2 cellular contexts compared by ENCODE assay signal in the genomic region with DNA sequence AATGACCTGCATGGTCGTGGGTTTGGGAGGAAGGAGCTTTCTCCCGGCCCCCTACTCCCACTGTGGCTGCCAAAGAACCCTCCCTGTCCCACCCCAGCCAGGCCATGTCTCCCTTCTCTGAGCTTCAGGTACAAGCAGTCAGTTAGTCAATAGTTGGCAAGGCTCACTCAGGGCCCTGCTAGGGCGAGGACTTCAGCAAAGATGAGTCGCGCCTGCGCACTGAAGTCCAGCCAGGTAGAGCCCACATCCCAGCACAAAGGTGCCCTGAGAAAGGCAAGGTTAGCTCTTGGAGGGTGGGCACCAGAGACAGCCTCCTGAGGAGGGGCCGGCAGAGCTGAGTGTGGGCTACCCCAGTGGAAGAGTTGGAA.
TF ChIP-seq lines count a peak whose summit lies in the region.

No MANE protein-coding gene starts in this region.

TF ChIP-seq in IMR-90, 13 proteins besides CTCF, POLR2A, EP300 and RAD21:
- TF ChIP-seq NFE2L2 (IDR thresholded peaks at IDR 0.05; ENCODE audit: low read depth, low read length) (no peak), MXI1 (IDR thresholded peaks at IDR 0.05; ENCODE audit: borderline replicate concordance, low read depth, low read length) (no peak), MAFK (IDR thresholded peaks at IDR 0.05; ENCODE audit: low read depth, low read length) (no peak), MAZ (IDR thresholded peaks at IDR 0.05; ENCODE audit: borderline replicate concordance, low read depth, low read length) (no peak), SMC3 (IDR thresholded peaks at IDR 0.05; ENCODE audit: low read depth, low read length) (no peak), RFX5 (IDR thresholded peaks at IDR 0.05; ENCODE audit: low read depth, low read length) (no peak), CHD1 (IDR thresholded peaks at IDR 0.05; ENCODE audit: low read depth, low read length) (no peak), BHLHE40 (IDR thresholded peaks at IDR 0.05; ENCODE audit: low read depth, low read length) (no peak), FOS (IDR thresholded peaks at IDR 0.05; ENCODE audit: low read depth, low read length) (no peak), CEBPB (IDR thresholded peaks at IDR 0.05; ENCODE audit: low read depth, low read length) (no peak), RCOR1 (IDR thresholded peaks at IDR 0.05; ENCODE audit: insufficient replicate concordance, low read length) (no peak), USF2 (IDR thresholded peaks at IDR 0.05; ENCODE audit: low read depth, low read length) (no peak)
- TF ChIP-seq, protein P1, sequence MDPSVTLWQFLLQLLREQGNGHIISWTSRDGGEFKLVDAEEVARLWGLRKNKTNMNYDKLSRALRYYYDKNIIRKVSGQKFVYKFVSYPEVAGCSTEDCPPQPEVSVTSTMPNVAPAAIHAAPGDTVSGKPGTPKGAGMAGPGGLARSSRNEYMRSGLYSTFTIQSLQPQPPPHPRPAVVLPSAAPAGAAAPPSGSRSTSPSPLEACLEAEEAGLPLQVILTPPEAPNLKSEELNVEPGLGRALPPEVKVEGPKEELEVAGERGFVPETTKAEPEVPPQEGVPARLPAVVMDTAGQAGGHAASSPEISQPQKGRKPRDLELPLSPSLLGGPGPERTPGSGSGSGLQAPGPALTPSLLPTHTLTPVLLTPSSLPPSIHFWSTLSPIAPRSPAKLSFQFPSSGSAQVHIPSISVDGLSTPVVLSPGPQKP (IDR thresholded peaks at IDR 0.05; ENCODE audit: borderline replicate concordance, low read depth, low read length): no peak

TF ChIP-seq in H1, 55 proteins besides CTCF, POLR2A, EP300 and RAD21:
- TF ChIP-seq SP4 (IDR thresholded peaks at IDR 0.05; ENCODE audit: low read length): no peak
- no peak for TF ChIP-seq KDM5A (IDR thresholded peaks at IDR 0.05; ENCODE audit: low read length)
- TF ChIP-seq E2F6 (IDR thresholded peaks at IDR 0.05): no peak
- TF ChIP-seq CHD1 (IDR thresholded peaks at IDR 0.05; ENCODE audit: low read depth, low read length): no peak
- no peak for TF ChIP-seq USF2 (IDR thresholded peaks at IDR 0.05; ENCODE audit: low read length)
- TF ChIP-seq KDM1A (IDR thresholded peaks at IDR 0.05; ENCODE audit: borderline replicate concordance, low read length): no peak
- TF ChIP-seq SRF (IDR thresholded peaks at IDR 0.05; ENCODE audit: low read depth, low read length): no peak
- TF ChIP-seq, protein P2, sequence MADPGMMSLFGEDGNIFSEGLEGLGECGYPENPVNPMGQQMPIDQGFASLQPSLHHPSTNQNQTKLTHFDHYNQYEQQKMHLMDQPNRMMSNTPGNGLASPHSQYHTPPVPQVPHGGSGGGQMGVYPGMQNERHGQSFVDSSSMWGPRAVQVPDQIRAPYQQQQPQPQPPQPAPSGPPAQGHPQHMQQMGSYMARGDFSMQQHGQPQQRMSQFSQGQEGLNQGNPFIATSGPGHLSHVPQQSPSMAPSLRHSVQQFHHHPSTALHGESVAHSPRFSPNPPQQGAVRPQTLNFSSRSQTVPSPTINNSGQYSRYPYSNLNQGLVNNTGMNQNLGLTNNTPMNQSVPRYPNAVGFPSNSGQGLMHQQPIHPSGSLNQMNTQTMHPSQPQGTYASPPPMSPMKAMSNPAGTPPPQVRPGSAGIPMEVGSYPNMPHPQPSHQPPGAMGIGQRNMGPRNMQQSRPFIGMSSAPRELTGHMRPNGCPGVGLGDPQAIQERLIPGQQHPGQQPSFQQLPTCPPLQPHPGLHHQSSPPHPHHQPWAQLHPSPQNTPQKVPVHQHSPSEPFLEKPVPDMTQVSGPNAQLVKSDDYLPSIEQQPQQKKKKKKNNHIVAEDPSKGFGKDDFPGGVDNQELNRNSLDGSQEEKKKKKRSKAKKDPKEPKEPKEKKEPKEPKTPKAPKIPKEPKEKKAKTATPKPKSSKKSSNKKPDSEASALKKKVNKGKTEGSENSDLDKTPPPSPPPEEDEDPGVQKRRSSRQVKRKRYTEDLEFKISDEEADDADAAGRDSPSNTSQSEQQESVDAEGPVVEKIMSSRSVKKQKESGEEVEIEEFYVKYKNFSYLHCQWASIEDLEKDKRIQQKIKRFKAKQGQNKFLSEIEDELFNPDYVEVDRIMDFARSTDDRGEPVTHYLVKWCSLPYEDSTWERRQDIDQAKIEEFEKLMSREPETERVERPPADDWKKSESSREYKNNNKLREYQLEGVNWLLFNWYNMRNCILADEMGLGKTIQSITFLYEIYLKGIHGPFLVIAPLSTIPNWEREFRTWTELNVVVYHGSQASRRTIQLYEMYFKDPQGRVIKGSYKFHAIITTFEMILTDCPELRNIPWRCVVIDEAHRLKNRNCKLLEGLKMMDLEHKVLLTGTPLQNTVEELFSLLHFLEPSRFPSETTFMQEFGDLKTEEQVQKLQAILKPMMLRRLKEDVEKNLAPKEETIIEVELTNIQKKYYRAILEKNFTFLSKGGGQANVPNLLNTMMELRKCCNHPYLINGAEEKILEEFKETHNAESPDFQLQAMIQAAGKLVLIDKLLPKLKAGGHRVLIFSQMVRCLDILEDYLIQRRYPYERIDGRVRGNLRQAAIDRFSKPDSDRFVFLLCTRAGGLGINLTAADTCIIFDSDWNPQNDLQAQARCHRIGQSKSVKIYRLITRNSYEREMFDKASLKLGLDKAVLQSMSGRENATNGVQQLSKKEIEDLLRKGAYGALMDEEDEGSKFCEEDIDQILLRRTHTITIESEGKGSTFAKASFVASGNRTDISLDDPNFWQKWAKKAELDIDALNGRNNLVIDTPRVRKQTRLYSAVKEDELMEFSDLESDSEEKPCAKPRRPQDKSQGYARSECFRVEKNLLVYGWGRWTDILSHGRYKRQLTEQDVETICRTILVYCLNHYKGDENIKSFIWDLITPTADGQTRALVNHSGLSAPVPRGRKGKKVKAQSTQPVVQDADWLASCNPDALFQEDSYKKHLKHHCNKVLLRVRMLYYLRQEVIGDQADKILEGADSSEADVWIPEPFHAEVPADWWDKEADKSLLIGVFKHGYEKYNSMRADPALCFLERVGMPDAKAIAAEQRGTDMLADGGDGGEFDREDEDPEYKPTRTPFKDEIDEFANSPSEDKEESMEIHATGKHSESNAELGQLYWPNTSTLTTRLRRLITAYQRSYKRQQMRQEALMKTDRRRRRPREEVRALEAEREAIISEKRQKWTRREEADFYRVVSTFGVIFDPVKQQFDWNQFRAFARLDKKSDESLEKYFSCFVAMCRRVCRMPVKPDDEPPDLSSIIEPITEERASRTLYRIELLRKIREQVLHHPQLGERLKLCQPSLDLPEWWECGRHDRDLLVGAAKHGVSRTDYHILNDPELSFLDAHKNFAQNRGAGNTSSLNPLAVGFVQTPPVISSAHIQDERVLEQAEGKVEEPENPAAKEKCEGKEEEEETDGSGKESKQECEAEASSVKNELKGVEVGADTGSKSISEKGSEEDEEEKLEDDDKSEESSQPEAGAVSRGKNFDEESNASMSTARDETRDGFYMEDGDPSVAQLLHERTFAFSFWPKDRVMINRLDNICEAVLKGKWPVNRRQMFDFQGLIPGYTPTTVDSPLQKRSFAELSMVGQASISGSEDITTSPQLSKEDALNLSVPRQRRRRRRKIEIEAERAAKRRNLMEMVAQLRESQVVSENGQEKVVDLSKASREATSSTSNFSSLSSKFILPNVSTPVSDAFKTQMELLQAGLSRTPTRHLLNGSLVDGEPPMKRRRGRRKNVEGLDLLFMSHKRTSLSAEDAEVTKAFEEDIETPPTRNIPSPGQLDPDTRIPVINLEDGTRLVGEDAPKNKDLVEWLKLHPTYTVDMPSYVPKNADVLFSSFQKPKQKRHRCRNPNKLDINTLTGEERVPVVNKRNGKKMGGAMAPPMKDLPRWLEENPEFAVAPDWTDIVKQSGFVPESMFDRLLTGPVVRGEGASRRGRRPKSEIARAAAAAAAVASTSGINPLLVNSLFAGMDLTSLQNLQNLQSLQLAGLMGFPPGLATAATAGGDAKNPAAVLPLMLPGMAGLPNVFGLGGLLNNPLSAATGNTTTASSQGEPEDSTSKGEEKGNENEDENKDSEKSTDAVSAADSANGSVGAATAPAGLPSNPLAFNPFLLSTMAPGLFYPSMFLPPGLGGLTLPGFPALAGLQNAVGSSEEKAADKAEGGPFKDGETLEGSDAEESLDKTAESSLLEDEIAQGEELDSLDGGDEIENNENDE (IDR thresholded peaks at IDR 0.05; ENCODE audit: insufficient replicate concordance, low read length): no peak
- no peak for TF ChIP-seq NRF1 (IDR thresholded peaks at IDR 0.05; ENCODE audit: low read depth, low read length)
- TF ChIP-seq SAP30 (IDR thresholded peaks at IDR 0.05; ENCODE audit: insufficient read depth, insufficient replicate concordance, low read length): no peak
- TF ChIP-seq SIX5 (IDR thresholded peaks at IDR 0.05; ENCODE audit: low read depth, low read length): no peak
- TF ChIP-seq GABPA (IDR thresholded peaks at IDR 0.05; ENCODE audit: borderline replicate concordance, insufficient read depth, low read length): no peak
